Comparison of ENCODE assay signal across 35 cellular contexts in the genomic region with DNA sequence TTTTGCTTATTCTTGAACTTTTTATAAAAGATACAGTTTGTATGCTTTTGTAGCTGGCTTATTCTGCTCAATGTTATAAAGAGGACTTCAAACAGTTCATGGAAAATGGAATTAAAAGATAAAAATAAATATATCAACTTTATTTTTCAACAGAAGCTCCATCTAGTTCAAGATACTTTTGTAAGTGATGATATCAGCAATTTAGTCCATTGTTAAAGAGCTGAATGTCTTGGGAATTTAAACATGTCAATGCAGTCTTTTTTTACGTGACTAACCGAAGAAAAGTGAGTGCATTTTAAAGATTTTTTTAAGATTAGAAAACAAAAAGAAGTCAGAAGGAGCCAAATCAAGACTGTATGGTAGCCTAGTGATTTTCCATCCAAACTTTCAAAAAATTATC.
"Had no signal": no experiment of that assay in that cellular context is flagged by ENCODE, and none has a peak within 500 bp of the region (broad histone marks: within the 10 kb centered on the region; RNA-seq: fewer than 3 reads in every experiment).

No MANE protein-coding gene starts in this region.

- H3K4me3 ChIP-seq: MG63 had no signal

- DNase-seq: Karpas-422, Kasumi-1, MG63, MM.1S, MV-4-11, NCI-H1048, NCI-H1092, NCI-H1092 treated with DMSO at 0.1 percent for 48 hours, NCI-H1105, NCI-H1105 treated with DMSO at 0.1 percent for 48 hours, NCI-H1417, NCI-H1417 treated with DMSO at 0.1 percent for 48 hours, NCI-H1436, NCI-H1436 treated with DMSO at 0.1 percent for 48 hours, NCI-H146, NCI-H1694, NCI-H1694 treated with DMSO at 0.1 percent for 48 hours, NCI-H187, NCI-H187 treated with DMSO at 0.1 percent for 48 hours, NCI-H1930, NCI-H2029, NCI-H2029 treated with DMSO at 0.1 percent for 48 hours, NCI-H2081, NCI-H2081 treated with DMSO at 0.1 percent for 48 hours, NCI-H2107, NCI-H2171, NCI-H2171 treated with DMSO at 0.1 percent for 48 hours, NCI-H2227 treated with DMSO at 0.1 percent for 48 hours, NCI-H345, NCI-H446, NCI-H446 treated with DMSO at 0.1 percent for 48 hours, NCI-H510A, NCI-H510A treated with DMSO at 0.1 percent for 48 hours, NCI-H524, NCI-H524 treated with DMSO at 0.1 percent for 48 hours had no signal

- H3K9me3 ChIP-seq: MG63 had no signal

- H3K27me3 ChIP-seq: MG63 had no signal

- H3K36me3 ChIP-seq: MG63 had no signal
